In the genomic region with DNA sequence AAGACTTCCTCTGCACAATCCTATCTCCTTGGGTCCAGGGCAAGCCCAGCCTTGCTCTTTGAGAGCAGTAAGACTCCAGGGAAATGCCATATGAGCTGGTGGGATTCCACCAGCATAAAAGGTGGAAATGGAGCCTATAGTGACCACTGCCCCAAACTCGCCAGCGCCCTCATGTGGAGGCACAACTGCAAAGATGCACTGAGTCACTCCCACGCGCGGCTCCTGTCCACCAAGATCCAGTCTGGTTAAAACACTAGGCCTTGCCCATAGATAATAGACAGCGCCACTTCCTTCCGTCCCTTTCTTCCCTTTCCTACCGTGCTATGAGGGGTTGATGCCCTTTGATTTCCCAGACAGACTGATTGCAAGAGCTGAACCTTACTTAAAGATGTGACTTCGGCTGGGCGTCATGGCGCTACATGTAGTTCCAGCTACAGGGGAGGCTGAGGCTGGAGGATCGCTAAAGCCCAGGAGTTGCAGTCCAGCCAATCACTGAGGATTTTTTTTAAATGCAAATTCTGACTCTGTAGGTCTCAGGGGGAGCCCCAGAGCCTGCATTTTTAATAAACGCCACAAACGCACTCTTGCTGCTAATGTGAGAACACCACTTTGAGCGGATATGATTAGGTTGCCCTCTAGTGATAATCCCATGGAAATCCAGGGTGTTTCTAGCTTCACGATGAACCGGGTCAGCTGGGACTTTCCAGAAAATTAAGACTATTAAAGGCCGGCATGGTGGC, we compare ENCODE assay signal across 2 cellular contexts.
TF ChIP-seq lines count a peak whose summit lies in the region.

No MANE protein-coding gene starts in this region.

TF ChIP-seq in K562, 482 proteins besides CTCF, POLR2A, EP300 and RAD21 (continued from another document):
- TF ChIP-seq ETV1 (tag; conservative IDR thresholded peaks at IDR 0.05; ENCODE audit: low read depth) (0 out of 2 replicates have a peak, but pooled peaks have one; percentile 23), JUND (IDR thresholded peaks at IDR 0.05; ENCODE audit: borderline replicate concordance, low read depth, low read length) (no peak; the same call in 1 of the 2 replicates), JUND (tag; IDR thresholded peaks at IDR 0.05; ENCODE audit: borderline replicate concordance, low read depth, low read length) (0 out of 3 replicates have a peak, but pooled peaks have one; percentile 19), CCAR2 (IDR thresholded peaks at IDR 0.05; ENCODE audit: low read depth, low read length) (no peak), STAT5A (IDR thresholded peaks at IDR 0.05; ENCODE audit: borderline replicate concordance, low read length) (no peak), EGR1 (conservative IDR thresholded peaks at IDR 0.05) (peak; percentile 55), SMARCA4 (IDR thresholded peaks at IDR 0.05) (no peak), YBX1 (IDR thresholded peaks at IDR 0.05) (no peak), CBFA2T3 (IDR thresholded peaks at IDR 0.05) (0 out of 2 replicates have a peak, but pooled peaks have one; percentile 11), DPF2 (IDR thresholded peaks at IDR 0.05) (peak; percentile 31; the same call in 1 of the 2 replicates), ZSCAN32 (CRISPR knock-in tag; IDR thresholded peaks at IDR 0.05) (no peak), SMC3 (conservative IDR thresholded peaks at IDR 0.05; ENCODE audit: insufficient read depth, low read depth, low read length) (peak; percentile 30; the same call in 1 of the 2 replicates), EZH2 (IDR thresholded peaks at IDR 0.05; ENCODE audit: borderline replicate concordance, low read depth, low read length) (no peak), KLF16 (IDR thresholded peaks at IDR 0.05) (peak; percentile 40; the same call in 1 of the 2 replicates), KAT8 (IDR thresholded peaks at IDR 0.05; ENCODE audit: low read depth) (no peak), ARNT (IDR thresholded peaks at IDR 0.05) (no peak), PHF21A (IDR thresholded peaks at IDR 0.05; ENCODE audit: borderline replicate concordance, low read depth) (no peak), CXXC5 (CRISPR knock-in tag; IDR thresholded peaks at IDR 0.05) (0 out of 2 replicates have a peak, but pooled peaks have one; percentile 18), TGIF2 (CRISPR knock-in tag; IDR thresholded peaks at IDR 0.05) (no peak), MEF2D (tag; conservative IDR thresholded peaks at IDR 0.05; ENCODE audit: low read depth) (no peak)
- TF ChIP-seq, protein P1, sequence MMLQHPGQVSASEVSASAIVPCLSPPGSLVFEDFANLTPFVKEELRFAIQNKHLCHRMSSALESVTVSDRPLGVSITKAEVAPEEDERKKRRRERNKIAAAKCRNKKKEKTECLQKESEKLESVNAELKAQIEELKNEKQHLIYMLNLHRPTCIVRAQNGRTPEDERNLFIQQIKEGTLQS (IDR thresholded peaks at IDR 0.05), result 0 out of 2 replicates have a peak, but pooled peaks have one; percentile 23
- TF ChIP-seq, protein P1 (CRISPR knock-in tag; conservative IDR thresholded peaks at IDR 0.05), result no peak
- TF ChIP-seq, protein P2, sequence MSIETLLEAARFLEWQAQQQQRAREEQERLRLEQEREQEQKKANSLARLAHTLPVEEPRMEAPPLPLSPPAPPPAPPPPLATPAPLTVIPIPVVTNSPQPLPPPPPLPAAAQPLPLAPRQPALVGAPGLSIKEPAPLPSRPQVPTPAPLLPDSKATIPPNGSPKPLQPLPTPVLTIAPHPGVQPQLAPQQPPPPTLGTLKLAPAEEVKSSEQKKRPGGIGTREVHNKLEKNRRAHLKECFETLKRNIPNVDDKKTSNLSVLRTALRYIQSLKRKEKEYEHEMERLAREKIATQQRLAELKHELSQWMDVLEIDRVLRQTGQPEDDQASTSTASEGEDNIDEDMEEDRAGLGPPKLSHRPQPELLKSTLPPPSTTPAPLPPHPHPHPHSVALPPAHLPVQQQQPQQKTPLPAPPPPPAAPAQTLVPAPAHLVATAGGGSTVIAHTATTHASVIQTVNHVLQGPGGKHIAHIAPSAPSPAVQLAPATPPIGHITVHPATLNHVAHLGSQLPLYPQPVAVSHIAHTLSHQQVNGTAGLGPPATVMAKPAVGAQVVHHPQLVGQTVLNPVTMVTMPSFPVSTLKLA (conservative IDR thresholded peaks at IDR 0.05), result peak in 1 of 2 experiments; percentile 10; a peak in 1 of 4 replicates
- TF ChIP-seq, protein P3, sequence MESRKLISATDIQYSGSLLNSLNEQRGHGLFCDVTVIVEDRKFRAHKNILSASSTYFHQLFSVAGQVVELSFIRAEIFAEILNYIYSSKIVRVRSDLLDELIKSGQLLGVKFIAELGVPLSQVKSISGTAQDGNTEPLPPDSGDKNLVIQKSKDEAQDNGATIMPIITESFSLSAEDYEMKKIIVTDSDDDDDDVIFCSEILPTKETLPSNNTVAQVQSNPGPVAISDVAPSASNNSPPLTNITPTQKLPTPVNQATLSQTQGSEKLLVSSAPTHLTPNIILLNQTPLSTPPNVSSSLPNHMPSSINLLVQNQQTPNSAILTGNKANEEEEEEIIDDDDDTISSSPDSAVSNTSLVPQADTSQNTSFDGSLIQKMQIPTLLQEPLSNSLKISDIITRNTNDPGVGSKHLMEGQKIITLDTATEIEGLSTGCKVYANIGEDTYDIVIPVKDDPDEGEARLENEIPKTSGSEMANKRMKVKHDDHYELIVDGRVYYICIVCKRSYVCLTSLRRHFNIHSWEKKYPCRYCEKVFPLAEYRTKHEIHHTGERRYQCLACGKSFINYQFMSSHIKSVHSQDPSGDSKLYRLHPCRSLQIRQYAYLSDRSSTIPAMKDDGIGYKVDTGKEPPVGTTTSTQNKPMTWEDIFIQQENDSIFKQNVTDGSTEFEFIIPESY (CRISPR knock-in tag; IDR thresholded peaks at IDR 0.05), result peak; percentile 90

TF ChIP-seq in liver, 16 proteins besides CTCF, POLR2A, EP300 and RAD21 (continued from another document):
- no peak for TF ChIP-seq YY1 (IDR thresholded peaks at IDR 0.05)
- no peak for TF ChIP-seq SP1 (IDR thresholded peaks at IDR 0.05)
- no peak for TF ChIP-seq FOXA1 (IDR thresholded peaks at IDR 0.05)
- no peak for TF ChIP-seq FOXA2 (IDR thresholded peaks at IDR 0.05)
- no peak for TF ChIP-seq RXRA (IDR thresholded peaks at IDR 0.05)
- no peak for TF ChIP-seq HNF4A (conservative IDR thresholded peaks at IDR 0.05)
- TF ChIP-seq, protein P4, sequence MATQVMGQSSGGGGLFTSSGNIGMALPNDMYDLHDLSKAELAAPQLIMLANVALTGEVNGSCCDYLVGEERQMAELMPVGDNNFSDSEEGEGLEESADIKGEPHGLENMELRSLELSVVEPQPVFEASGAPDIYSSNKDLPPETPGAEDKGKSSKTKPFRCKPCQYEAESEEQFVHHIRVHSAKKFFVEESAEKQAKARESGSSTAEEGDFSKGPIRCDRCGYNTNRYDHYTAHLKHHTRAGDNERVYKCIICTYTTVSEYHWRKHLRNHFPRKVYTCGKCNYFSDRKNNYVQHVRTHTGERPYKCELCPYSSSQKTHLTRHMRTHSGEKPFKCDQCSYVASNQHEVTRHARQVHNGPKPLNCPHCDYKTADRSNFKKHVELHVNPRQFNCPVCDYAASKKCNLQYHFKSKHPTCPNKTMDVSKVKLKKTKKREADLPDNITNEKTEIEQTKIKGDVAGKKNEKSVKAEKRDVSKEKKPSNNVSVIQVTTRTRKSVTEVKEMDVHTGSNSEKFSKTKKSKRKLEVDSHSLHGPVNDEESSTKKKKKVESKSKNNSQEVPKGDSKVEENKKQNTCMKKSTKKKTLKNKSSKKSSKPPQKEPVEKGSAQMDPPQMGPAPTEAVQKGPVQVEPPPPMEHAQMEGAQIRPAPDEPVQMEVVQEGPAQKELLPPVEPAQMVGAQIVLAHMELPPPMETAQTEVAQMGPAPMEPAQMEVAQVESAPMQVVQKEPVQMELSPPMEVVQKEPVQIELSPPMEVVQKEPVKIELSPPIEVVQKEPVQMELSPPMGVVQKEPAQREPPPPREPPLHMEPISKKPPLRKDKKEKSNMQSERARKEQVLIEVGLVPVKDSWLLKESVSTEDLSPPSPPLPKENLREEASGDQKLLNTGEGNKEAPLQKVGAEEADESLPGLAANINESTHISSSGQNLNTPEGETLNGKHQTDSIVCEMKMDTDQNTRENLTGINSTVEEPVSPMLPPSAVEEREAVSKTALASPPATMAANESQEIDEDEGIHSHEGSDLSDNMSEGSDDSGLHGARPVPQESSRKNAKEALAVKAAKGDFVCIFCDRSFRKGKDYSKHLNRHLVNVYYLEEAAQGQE (IDR thresholded peaks at IDR 0.05), result no peak
- TF ChIP-seq EGR1 (IDR thresholded peaks at IDR 0.05; ENCODE audit: low read depth in 2 of 2), result no peak
- TF ChIP-seq, protein P3 (IDR thresholded peaks at IDR 0.05), result no peak
- TF ChIP-seq HNF4G (IDR thresholded peaks at IDR 0.05), result no peak
- TF ChIP-seq, protein P1 (IDR thresholded peaks at IDR 0.05), result no peak
- TF ChIP-seq, protein P5, sequence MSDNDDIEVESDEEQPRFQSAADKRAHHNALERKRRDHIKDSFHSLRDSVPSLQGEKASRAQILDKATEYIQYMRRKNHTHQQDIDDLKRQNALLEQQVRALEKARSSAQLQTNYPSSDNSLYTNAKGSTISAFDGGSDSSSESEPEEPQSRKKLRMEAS (IDR thresholded peaks at IDR 0.05), result no peak
- no peak for TF ChIP-seq GABPA (IDR thresholded peaks at IDR 0.05 in 1 of 2, conservative IDR thresholded peaks at IDR 0.05 in 1 of 2)
